10 cellular contexts compared by ENCODE assay signal in genomic region chr4:185810746-185811508, GRCh38. TPM values are rescaled to one million over a fixed set of nuclear protein-coding genes. Genes with fewer than 3 reads are reported as not detected.
A peak's percentile ranks its signal among the peaks of the same experiment; 100 is the strongest.
DNase-seq lines count a peak whose midpoint lies in the region; TF ChIP-seq lines count a peak whose summit lies in the region.
"Had no signal": no experiment of that assay in that cellular context is flagged by ENCODE, and none has a peak within 500 bp of the region (broad histone marks: within the 10 kb centered on the region; RNA-seq: fewer than 3 reads in every experiment).

No MANE protein-coding gene starts in this region.

- no peaks in the 10 kb centered on the region for H3K9me3 ChIP-seq in Caco-2
- no peaks in the 10 kb centered on the region for H3K9me3 ChIP-seq in OCI-LY1 (ENCODE audit: low read length)
- peaks cover 3% of the 10 kb centered on the region for H3K9me3 ChIP-seq in neuron (ENCODE audit: low read length)

- no peaks in the 10 kb centered on the region for H3K9me2 ChIP-seq in OCI-LY1 (ENCODE audit: low read depth, low read length)

- POLR2A ChIA-PET in Caco-2 (lab: Charles Lee), result interaction anchor here (0.6 to 1.4 kb wide), 3 partner anchors 13 to 19 kb away, joined by 3 to 13 read pairs (median 3); no protein-coding TSS in a partner anchor

- H3K4me2 ChIP-seq in OCI-LY1 (ENCODE audit: low read length), result peak overlapping the region; percentile 93

- BruUV-seq in Caco-2 (replicated peaks; lab: Mats Ljungman, UMichigan), result TSS peak; percentile 89

- peaks cover 4% of the 10 kb centered on the region for H3K36me3 Mint-ChIP-seq in Caco-2 (ENCODE audit: insufficient read depth, unreplicated experiment)
- H3K36me3 Mint-ChIP-seq: stimulated activated effector memory CD8-positive, alpha-beta T cell treated with anti-CD3 and anti-CD28 coated beads, Interleukin-12 subunit alpha, Interleukin-12 subunit beta, amount 100 ng/mL, for 72 hours had no signal

- no peaks in the 10 kb centered on the region for H3K36me3 ChIP-seq in Caco-2 (ENCODE audit: control insufficient read depth, insufficient read depth, low read length)
- H3K36me3 ChIP-seq in OCI-LY1 (ENCODE audit: insufficient read depth, low read length), result peaks cover 11% of the 10 kb centered on the region
- no peaks in the 10 kb centered on the region for H3K36me3 ChIP-seq in neuron (ENCODE audit: insufficient read depth, low read length)

- H2AFZ ChIP-seq in OCI-LY1 (ENCODE audit: low read length), result peak overlapping the region; percentile 40; the same call in 1 of the 2 replicates
- H2AFZ ChIP-seq in neuron (ENCODE audit: low read depth, low read length), result peak overlapping the region; percentile 49

- H3K4me1 Mint-ChIP-seq in Caco-2 (ENCODE audit: low read depth, unreplicated experiment), result peaks cover 26% of the 10 kb centered on the region
- H3K4me1 Mint-ChIP-seq: stimulated activated effector memory CD8-positive, alpha-beta T cell treated with anti-CD3 and anti-CD28 coated beads, Interleukin-12 subunit alpha, Interleukin-12 subunit beta, amount 100 ng/mL, for 72 hours had no signal

- H3K4me3 ChIP-seq in Caco-2 (ENCODE audit: low read depth, low read length) (peak overlapping the region; percentile 55), OCI-LY1 (ENCODE audit: low read depth, low read length, poor library complexity, severe bottlenecking) (peak overlapping the region; percentile 96), neuron (ENCODE audit: low read length) (peak overlapping the region; percentile 78)

- H3K9ac ChIP-seq in OCI-LY1 (ENCODE audit: low read length), result peak overlapping the region; percentile 98

- H3K4me3 Mint-ChIP-seq in Caco-2 (ENCODE audit: unreplicated experiment), result peak overlapping the region; percentile 90
- H3K4me3 Mint-ChIP-seq: stimulated activated effector memory CD8-positive, alpha-beta T cell treated with anti-CD3 and anti-CD28 coated beads, Interleukin-12 subunit alpha, Interleukin-12 subunit beta, amount 100 ng/mL, for 72 hours had no signal

- no peaks in the 10 kb centered on the region for H4K20me1 ChIP-seq in OCI-LY1 (ENCODE audit: insufficient read depth, low read length)

- no peaks in the 10 kb centered on the region for H3F3A ChIP-seq in OCI-LY1 (ENCODE audit: insufficient read depth, low read length)

- no peaks in the 10 kb centered on the region for H3K9me3 Mint-ChIP-seq in Caco-2 (ENCODE audit: unreplicated experiment)
- H3K9me3 Mint-ChIP-seq: activated T-helper 2 cell treated with anti-CD3 and anti-CD28 coated beads, Interferon-gamma antibody, Interleukin-2, Interleukin-4, amounts not matched to agents 10 μg/mL and 5 μg/mL and 100 μg/mL, durations not matched to agents 14 hours and 24 hours and 36 hours; stimulated activated effector memory CD8-positive, alpha-beta T cell treated with anti-CD3 and anti-CD28 coated beads, Interleukin-12 subunit alpha, Interleukin-12 subunit beta, amount 100 ng/mL, for 72 hours had no signal

- intact Hi-C loops in Caco-2 (cut with micrococcal nuclease; ENCODE audit: unreplicated experiment), result loop anchor here (1.0 to 2.0 kb wide), 4 partner anchors 19 to 210 kb away; no protein-coding TSS in a partner anchor

- DNase-seq in Caco-2, result peak in 1 of 2 experiments; percentile 52
- DNase-seq in fibroblast of peridontal ligament (ENCODE audit: extremely low read depth), result peak; percentile 33
- no peak for DNase-seq in T-helper 9 cell
- DNase-seq in putamen (ENCODE audit: low spot score), result no peak
- DNase-seq in HK-2 (ENCODE audit: unreplicated experiment), result no peak
- DNase-seq in 8988T, result no peak

- peak overlapping the region; percentile 97 for H3K27ac ChIP-seq in OCI-LY1 (ENCODE audit: low read depth, low read length, poor library complexity, severe bottlenecking)

- TF ChIP-seq CTCF in Caco-2 (IDR thresholded peaks at IDR 0.05; ENCODE audit: insufficient read depth in 1 of 2, low read depth in 1 of 2, low read length in 1 of 2, severe bottlenecking in 1 of 2, unreplicated experiment in 1 of 2) (no peak), OCI-LY1 (IDR thresholded peaks at IDR 0.05; ENCODE audit: low read length) (no peak)

- peaks cover 48% of the 10 kb centered on the region for H3K79me2 ChIP-seq in OCI-LY1 (ENCODE audit: insufficient read depth, low read length)

- H3K27me3 ChIP-seq in Caco-2 (replicated peaks; ENCODE audit: control insufficient read depth, insufficient read depth, low read length) (no peaks in the 10 kb centered on the region), OCI-LY1 (ENCODE audit: insufficient read depth, low read length) (no peaks in the 10 kb centered on the region), neuron (ENCODE audit: insufficient read depth, low read length) (no peaks in the 10 kb centered on the region)

- no peaks in the 10 kb centered on the region for H3K27me3 Mint-ChIP-seq in Caco-2 (ENCODE audit: insufficient read depth, unreplicated experiment)

- peaks cover 13% of the 10 kb centered on the region for H3K4me1 ChIP-seq in Caco-2
- peaks cover 55% of the 10 kb centered on the region for H3K4me1 ChIP-seq in OCI-LY1 (ENCODE audit: insufficient read depth, low read length, severe bottlenecking)
- H3K4me1 ChIP-seq in neuron (ENCODE audit: insufficient read depth, low read length), result peaks cover 33% of the 10 kb centered on the region

- CTCF ChIA-PET in Caco-2 (lab: Charles Lee), result no interaction called here

- H3K27ac Mint-ChIP-seq in Caco-2 (ENCODE audit: unreplicated experiment), result peak overlapping the region; percentile 93
- H3K27ac Mint-ChIP-seq: activated T-helper 2 cell treated with anti-CD3 and anti-CD28 coated beads, Interferon-gamma antibody, Interleukin-2, Interleukin-4, amounts not matched to agents 10 μg/mL and 5 μg/mL and 100 μg/mL, durations not matched to agents 14 hours and 24 hours and 36 hours; stimulated activated effector memory CD8-positive, alpha-beta T cell treated with anti-CD3 and anti-CD28 coated beads, Interleukin-12 subunit alpha, Interleukin-12 subunit beta, amount 100 ng/mL, for 72 hours had no signal

RNA-seq across cellular contexts. Expression of gene SORBS2, which starts 1.1 kb away (rescaled TPM):
- total RNA-seq in Caco-2 (2022), result 47.7 and 59.7 TPM in 2 replicates
- total RNA-seq: activated T-helper 2 cell treated with anti-CD3 and anti-CD28 coated beads, Interferon-gamma antibody, Interleukin-2, Interleukin-4, amounts not matched to agents 10 μg/mL and 5 μg/mL and 100 μg/mL, durations not matched to agents 14 hours and 24 hours and 36 hours had no signal
